Comparison of ENCODE assay signal across 7 cellular contexts in genomic region chr19:48713041-48713863, GRCh38. TPM values are rescaled to one million over a fixed set of nuclear protein-coding genes. Genes with fewer than 3 reads are reported as not detected.
DNase-seq lines count a peak whose midpoint lies in the region; ATAC-seq and TF ChIP-seq lines count a peak whose summit lies in the region.
"Had no signal": no experiment of that assay in that cellular context is flagged by ENCODE, and none has a peak within 500 bp of the region (broad histone marks: within the 10 kb centered on the region; RNA-seq: fewer than 3 reads in every experiment).

No MANE protein-coding gene starts in this region.

- H3K4me3 Mint-ChIP-seq in IgD-negative memory B cell, result peak overlapping the region; percentile 81 to 94 (median 87)

- peak overlapping the region; percentile 82 for H3K4me3 ChIP-seq in AG04449 (ENCODE audit: low read depth, low read length)
- peak overlapping the region; percentile 47 to 65 (median 60) for H3K4me3 ChIP-seq in gastrocnemius medialis

- peak overlapping the region; percentile 88 to 98 (median 94) for H3K27ac ChIP-seq in gastrocnemius medialis

- no peak overlapping the region for H3K27ac Mint-ChIP-seq in IgD-negative memory B cell

- H3K27me3 Mint-ChIP-seq in IgD-negative memory B cell, result no peaks in the 10 kb centered on the region

- ATAC-seq in gastrocnemius medialis (no peak), esophagus mucosa (no peak)

- H3K9me3 ChIP-seq in gastrocnemius medialis, result no peaks in the 10 kb centered on the region

- H3K36me3 Mint-ChIP-seq in IgD-negative memory B cell, result peaks cover 1% of the 10 kb centered on the region

- CTCF ChIA-PET in AG04449 (lab: Yijun Ruan, JAX), result interaction anchor here (0.7 to 3.5 kb wide), 7 partner anchors 11 to 68 kb away, joined by 3 to 23 read pairs (median 3); partner anchors contain the start of gene FUT2

- H3K36me3 ChIP-seq in gastrocnemius medialis, result no peaks in the 10 kb centered on the region

- no peak for TF ChIP-seq POLR2A in gastrocnemius medialis (IDR thresholded peaks at IDR 0.05)

- TF ChIP-seq CTCF in AG04449 (IDR thresholded peaks at IDR 0.05; ENCODE audit: insufficient read depth, low read length, missing control alignments) (peak; percentile 50), gastrocnemius medialis (IDR thresholded peaks at IDR 0.05 in 4 of 5, conservative IDR thresholded peaks at IDR 0.05 in 1 of 5) (no peak)

- H3K4me1 Mint-ChIP-seq in IgD-negative memory B cell, result peaks cover 4 to 15% (median 5%) of the 10 kb centered on the region in 3 donors

- in situ Hi-C loops in gastrocnemius medialis (cut with MboI; ENCODE audit: low sequenced_read_pairs in 4 of 4), result loop anchor here in 1 of 4 donors (10.0 kb wide), 1 partner anchor 58 kb away; no protein-coding TSS in a partner anchor

- no peak for DNase-seq in AG04449 (ENCODE audit: low read depth, low spot score)
- DNase-seq in ecto neural progenitor cell (ENCODE audit: low spot score), result peak; percentile 67
- DNase-seq in gastrocnemius medialis, result no peak
- no peak for DNase-seq in NCI-H446 treated with DMSO at 0.1 percent for 48 hours (lab: John Stamatoyannopoulos, UW)

- intact Hi-C loops in gastrocnemius medialis (cut with DNase I; ENCODE audit: low total_unique reads), result loop anchor here (5.0 kb wide), 1 partner anchor 36 kb away; no protein-coding TSS in a partner anchor

- no peaks in the 10 kb centered on the region for H3K27me3 ChIP-seq in gastrocnemius medialis

- peaks cover 33 to 35% of the 10 kb centered on the region in 2 donors for H3K4me1 ChIP-seq in gastrocnemius medialis

- POLR2A ChIA-PET in AG04449 (lab: Yijun Ruan, JAX), result interaction anchor here (1.8 kb wide), 1 partner anchor 13 kb away, joined by 7 read pairs; no protein-coding TSS in a partner anchor

- peaks cover 0 to 2% (median 0%) of the 10 kb centered on the region in 3 donors for H3K9me3 Mint-ChIP-seq in IgD-negative memory B cell

RNA-seq across cellular contexts. Expression of gene MAMSTR, which starts 6.3 kb away (rescaled TPM):
- polyA plus RNA-seq in IgD-negative memory B cell, result 0.45 TPM
- total RNA-seq in gastrocnemius medialis (10 to 100 TPM in 1 of 4 donors, 1 to 10 TPM in 3; 3.4 to 10.8 (median 5.4) TPM), esophagus mucosa (0.56 TPM)

RNA-seq across cellular contexts. Expression of gene FUT2, which starts 17.5 kb away (rescaled TPM):
- polyA plus RNA-seq in IgD-negative memory B cell, result not detected
- total RNA-seq in gastrocnemius medialis (under 1 TPM in 1 of 4 donors, not detected in 3; 0.19 TPM), esophagus mucosa (101 TPM)
- total RNA-seq: M059J had no signal

RNA-seq across cellular contexts. Expression of gene RASIP1, which starts 27.2 kb away (rescaled TPM):
- polyA plus RNA-seq in IgD-negative memory B cell, result 0.26 TPM
- total RNA-seq in gastrocnemius medialis (1 to 10 TPM; 3.4 to 8.1 (median 6.3) TPM), esophagus mucosa (7.3 TPM)

RNA-seq across cellular contexts. Expression of gene IZUMO1, which starts 33.5 kb away (rescaled TPM):
- not detected for polyA plus RNA-seq in IgD-negative memory B cell
- total RNA-seq in gastrocnemius medialis, result 1 to 10 TPM in 1 of 4 donors, not detected in 3; 2.1 TPM
- total RNA-seq in esophagus mucosa, result 1.3 TPM
- total RNA-seq: M059J had no signal

RNA-seq across cellular contexts. Expression of gene FUT1, which starts 39.2 kb away (rescaled TPM):
- polyA plus RNA-seq in IgD-negative memory B cell, result not detected
- total RNA-seq in gastrocnemius medialis (1 to 10 TPM in 2 of 4 donors, under 1 TPM in 2; 0.61 to 1.3 (median 0.98) TPM), esophagus mucosa (6.1 TPM)

Comparison
In these comparisons a context has a peak if more than half of its experiments do, and no peak if none do; other contexts are left out.
1. RNA of gene FUT2, which starts 17.5 kb away (total RNA-seq): 101 TPM in esophagus mucosa (single experiment); 0.19 TPM in gastrocnemius medialis; every median in the first group is over 10 times any median in the second.